In genomic region chr10:91298224-91298862, GRCh38 we compare ENCODE assay signal across 8 cellular contexts.
DNase-seq lines count a peak whose midpoint lies in the region; ATAC-seq and TF ChIP-seq lines count a peak whose summit lies in the region.

No MANE protein-coding gene starts in this region.

- DNase-seq in GOT3 (lab: John Stamatoyannopoulos, UW) (peak; percentile 59), LoVo (ENCODE audit: low spot score) (peak; percentile 63), SHP77 treated with DMSO at 0.1 percent for 48 hours (lab: John Stamatoyannopoulos, UW) (peak; percentile 3), glomerular visceral epithelial cell (ENCODE audit: extremely low spot score) (peak; percentile 84), omental fat pad (ENCODE audit: low spot score) (peak; percentile 39), suprapubic skin (ENCODE audit: low spot score in 2 of 2) (peak; percentile 77 to 85)
- peak; percentile 78 for DNase-seq in activated naive CD4-positive, alpha-beta T cell treated with Interleukin-2 at 50 U/mL for 16 hours

- H3K9me2 ChIP-seq in DOHH2 (replicated peaks; ENCODE audit: control insufficient read depth, low read length) = no peaks in the 10 kb centered on the region

- H3K9me3 ChIP-seq in DOHH2 (ENCODE audit: control insufficient read depth, insufficient read depth, low read length) = no peaks in the 10 kb centered on the region
- H3K9me3 ChIP-seq in suprapubic skin = no peaks in the 10 kb centered on the region

- H3K4me3 ChIP-seq in DOHH2 (ENCODE audit: low read length) (peak overlapping the region; percentile 8), suprapubic skin (peak overlapping the region; percentile 39)

- peaks cover 3% of the 10 kb centered on the region; the same call in 1 of the 2 replicates for H3K27me3 ChIP-seq in DOHH2 (ENCODE audit: control insufficient read depth, low read length)
- no peaks in the 10 kb centered on the region for H3K27me3 ChIP-seq in suprapubic skin

- H3K36me3 ChIP-seq in DOHH2 (ENCODE audit: control insufficient read depth, low read length) = no peaks in the 10 kb centered on the region
- no peaks in the 10 kb centered on the region for H3K36me3 ChIP-seq in suprapubic skin

- 11% methylated on average over 22 of the region's 23 CpGs for WGBS in suprapubic skin

- H3K27ac ChIP-seq in DOHH2 (ENCODE audit: low read depth, low read length) (no peak overlapping the region), suprapubic skin (no peak overlapping the region)

- TF ChIP-seq EP300 in suprapubic skin (IDR thresholded peaks at IDR 0.05) = no peak

- H3K4me1 ChIP-seq in DOHH2 (ENCODE audit: control insufficient read depth, low read length) = peaks cover 16% of the 10 kb centered on the region
- peaks cover 12% of the 10 kb centered on the region for H3K4me1 ChIP-seq in suprapubic skin

- H3K79me2 ChIP-seq in DOHH2 (ENCODE audit: control insufficient read depth, low read length) = no peaks in the 10 kb centered on the region

- H4K20me1 ChIP-seq in DOHH2 (ENCODE audit: control insufficient read depth, insufficient read depth, low read depth, low read length) = no peaks in the 10 kb centered on the region

- peak; percentile 92 for TF ChIP-seq CTCF in DOHH2 (IDR thresholded peaks at IDR 0.05; ENCODE audit: low read depth, low read length, poor library complexity, severe bottlenecking)
- peak in 2 of 3 donors; percentile 43 to 62 for TF ChIP-seq CTCF in omental fat pad (IDR thresholded peaks at IDR 0.05)
- peak; percentile 63 to 87 for TF ChIP-seq CTCF in suprapubic skin (IDR thresholded peaks at IDR 0.05)

- peak overlapping the region; percentile 29 for H3K4me2 ChIP-seq in DOHH2 (ENCODE audit: low read length)

- no peaks in the 10 kb centered on the region for H3F3A ChIP-seq in DOHH2 (ENCODE audit: control insufficient read depth, insufficient read depth)

- ATAC-seq in omental fat pad (ENCODE audit: low FRiP score) = peak; percentile 64

- TF ChIP-seq POLR2A in suprapubic skin (IDR thresholded peaks at IDR 0.05) = no peak

Comparison
In these comparisons a context has a peak if more than half of its experiments do, and no peak if none do; other contexts are left out.
1. DNase-seq: peak in every context shown above with its lines; median percentile 84 in glomerular visceral epithelial cell; 81 in suprapubic skin; 78 in activated naive CD4-positive, alpha-beta T cell treated with Interleukin-2 at 50 U/mL for 16 hours; 63 in LoVo; 59 in GOT3; 39 in omental fat pad; 3 in SHP77 treated with DMSO at 0.1 percent for 48 hours.